Comparison of ENCODE assay signal across 1 cellular context in genomic region chr16:70065376-70065745, GRCh38.
TF ChIP-seq lines count a peak whose summit lies in the region.
"Not testable (repeated sequence)": the region's sequence is repeated elsewhere in the genome, so short reads cannot be mapped to it uniquely, and the experiment has no call there.

No MANE protein-coding gene starts in this region.

TF ChIP-seq in HepG2, 621 proteins besides CTCF, POLR2A, EP300 and RAD21 (continued from another document):
- TF ChIP-seq CREB3 (CRISPR knock-in tag; IDR thresholded peaks at IDR 0.05): peak; percentile 7; the same call in 1 of the 2 replicates
- peak; percentile 43; the same call in 1 of the 2 replicates for TF ChIP-seq ZNF773 (CRISPR knock-in tag; IDR thresholded peaks at IDR 0.05; ENCODE audit: borderline replicate concordance)
- 0 out of 2 replicates have a peak, but pooled peaks have one; percentile 13 for TF ChIP-seq ZNF317 (CRISPR knock-in tag; IDR thresholded peaks at IDR 0.05)
- peak; percentile 11; the same call in 1 of the 2 replicates for TF ChIP-seq FOXC1 (CRISPR knock-in tag; IDR thresholded peaks at IDR 0.05; ENCODE audit: borderline replicate concordance)
- TF ChIP-seq ZFP82 (CRISPR knock-in tag; IDR thresholded peaks at IDR 0.05; ENCODE audit: borderline replicate concordance): 0 out of 2 replicates have a peak, but pooled peaks have one; percentile 73
- peak; percentile 67; the same call in 1 of the 2 replicates for TF ChIP-seq ZNF850 (CRISPR knock-in tag; conservative IDR thresholded peaks at IDR 0.05)
- 0 out of 2 replicates have a peak, but pooled peaks have one; percentile 43 for TF ChIP-seq ARID4A (CRISPR knock-in tag; IDR thresholded peaks at IDR 0.05; ENCODE audit: borderline replicate concordance)
- 0 out of 2 replicates have a peak, but pooled peaks have one; percentile 8 for TF ChIP-seq ZBTB20 (CRISPR knock-in tag; IDR thresholded peaks at IDR 0.05; ENCODE audit: borderline replicate concordance, low read depth)
- peak; percentile 86 for TF ChIP-seq ZFY (CRISPR knock-in tag; IDR thresholded peaks at IDR 0.05)
- TF ChIP-seq ZFX (CRISPR knock-in tag; IDR thresholded peaks at IDR 0.05; ENCODE audit: low read depth): peak; percentile 79
- 0 out of 2 replicates have a peak, but pooled peaks have one; percentile 18 for TF ChIP-seq ZFP90 (CRISPR knock-in tag; IDR thresholded peaks at IDR 0.05; ENCODE audit: borderline replicate concordance)
- peak; percentile 14; the same call in 1 of the 2 replicates for TF ChIP-seq ZNF777 (CRISPR knock-in tag; IDR thresholded peaks at IDR 0.05)
- TF ChIP-seq, protein P1, sequence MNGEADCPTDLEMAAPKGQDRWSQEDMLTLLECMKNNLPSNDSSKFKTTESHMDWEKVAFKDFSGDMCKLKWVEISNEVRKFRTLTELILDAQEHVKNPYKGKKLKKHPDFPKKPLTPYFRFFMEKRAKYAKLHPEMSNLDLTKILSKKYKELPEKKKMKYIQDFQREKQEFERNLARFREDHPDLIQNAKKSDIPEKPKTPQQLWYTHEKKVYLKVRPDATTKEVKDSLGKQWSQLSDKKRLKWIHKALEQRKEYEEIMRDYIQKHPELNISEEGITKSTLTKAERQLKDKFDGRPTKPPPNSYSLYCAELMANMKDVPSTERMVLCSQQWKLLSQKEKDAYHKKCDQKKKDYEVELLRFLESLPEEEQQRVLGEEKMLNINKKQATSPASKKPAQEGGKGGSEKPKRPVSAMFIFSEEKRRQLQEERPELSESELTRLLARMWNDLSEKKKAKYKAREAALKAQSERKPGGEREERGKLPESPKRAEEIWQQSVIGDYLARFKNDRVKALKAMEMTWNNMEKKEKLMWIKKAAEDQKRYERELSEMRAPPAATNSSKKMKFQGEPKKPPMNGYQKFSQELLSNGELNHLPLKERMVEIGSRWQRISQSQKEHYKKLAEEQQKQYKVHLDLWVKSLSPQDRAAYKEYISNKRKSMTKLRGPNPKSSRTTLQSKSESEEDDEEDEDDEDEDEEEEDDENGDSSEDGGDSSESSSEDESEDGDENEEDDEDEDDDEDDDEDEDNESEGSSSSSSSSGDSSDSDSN (CRISPR knock-in tag; IDR thresholded peaks at IDR 0.05): peak; percentile 75
- TF ChIP-seq HNRNPLL (IDR thresholded peaks at IDR 0.05; ENCODE audit: low read depth, low read length, poor library complexity, severe bottlenecking): peak; percentile 1
- TF ChIP-seq KMT2A (CRISPR knock-in tag; IDR thresholded peaks at IDR 0.05): peak; percentile 6; the same call in 1 of the 2 replicates
- not testable (repeated sequence) for TF ChIP-seq MAZ (IDR thresholded peaks at IDR 0.05; ENCODE audit: borderline replicate concordance, low read depth, low read length)
- peak; percentile 41; the same call in 1 of the 2 replicates for TF ChIP-seq MAZ (CRISPR knock-in tag; IDR thresholded peaks at IDR 0.05; ENCODE audit: low read depth)
- TF ChIP-seq, protein P2, sequence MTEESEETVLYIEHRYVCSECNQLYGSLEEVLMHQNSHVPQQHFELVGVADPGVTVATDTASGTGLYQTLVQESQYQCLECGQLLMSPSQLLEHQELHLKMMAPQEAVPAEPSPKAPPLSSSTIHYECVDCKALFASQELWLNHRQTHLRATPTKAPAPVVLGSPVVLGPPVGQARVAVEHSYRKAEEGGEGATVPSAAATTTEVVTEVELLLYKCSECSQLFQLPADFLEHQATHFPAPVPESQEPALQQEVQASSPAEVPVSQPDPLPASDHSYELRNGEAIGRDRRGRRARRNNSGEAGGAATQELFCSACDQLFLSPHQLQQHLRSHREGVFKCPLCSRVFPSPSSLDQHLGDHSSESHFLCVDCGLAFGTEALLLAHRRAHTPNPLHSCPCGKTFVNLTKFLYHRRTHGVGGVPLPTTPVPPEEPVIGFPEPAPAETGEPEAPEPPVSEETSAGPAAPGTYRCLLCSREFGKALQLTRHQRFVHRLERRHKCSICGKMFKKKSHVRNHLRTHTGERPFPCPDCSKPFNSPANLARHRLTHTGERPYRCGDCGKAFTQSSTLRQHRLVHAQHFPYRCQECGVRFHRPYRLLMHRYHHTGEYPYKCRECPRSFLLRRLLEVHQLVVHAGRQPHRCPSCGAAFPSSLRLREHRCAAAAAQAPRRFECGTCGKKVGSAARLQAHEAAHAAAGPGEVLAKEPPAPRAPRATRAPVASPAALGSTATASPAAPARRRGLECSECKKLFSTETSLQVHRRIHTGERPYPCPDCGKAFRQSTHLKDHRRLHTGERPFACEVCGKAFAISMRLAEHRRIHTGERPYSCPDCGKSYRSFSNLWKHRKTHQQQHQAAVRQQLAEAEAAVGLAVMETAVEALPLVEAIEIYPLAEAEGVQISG (CRISPR knock-in tag; IDR thresholded peaks at IDR 0.05): peak; percentile 16; the same call in 1 of the 2 replicates
